ENCODE assay signal across 30 cellular contexts in the genomic region with DNA sequence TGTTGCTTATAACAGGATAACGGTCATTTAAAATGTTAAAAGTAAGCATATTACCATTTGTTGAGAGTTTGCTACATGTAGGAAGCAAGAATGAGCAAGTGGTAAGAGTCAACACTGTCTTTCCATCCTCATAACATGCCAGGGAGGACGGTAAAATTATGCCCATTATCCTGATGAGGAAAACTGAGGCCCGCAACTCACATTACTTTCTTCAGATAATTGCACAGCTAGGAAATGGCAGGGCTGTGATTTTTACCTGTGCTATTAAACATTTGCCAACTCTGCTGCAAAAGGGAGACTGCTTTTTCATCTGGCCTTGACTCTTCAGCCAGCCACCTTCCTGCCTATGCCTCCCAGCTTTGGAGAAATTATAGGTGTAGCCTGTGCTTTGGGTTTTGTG.
"Had no signal": no experiment of that assay in that cellular context is flagged by ENCODE, and none has a peak within 500 bp of the region (broad histone marks: within the 10 kb centered on the region; RNA-seq: fewer than 3 reads in every experiment).

No MANE protein-coding gene starts in this region.

- H3K27ac ChIP-seq: neural progenitor cell, ovary, parathyroid adenoma, psoas muscle, spleen, stomach, thoracic aorta, thyroid gland, tibial nerve, upper lobe of left lung, vagina had no signal

- ATAC-seq: natural killer cell; psoas muscle; right cardiac atrium; sciatic nerve; stimulated activated naive B cell treated with anti-CD40 and anti-IgM and Interleukin-4, amounts not matched to agents 10 μg/mL and 1 μg/mL and 100 μg/mL, for 72 hours had no signal

- H3K27ac Mint-ChIP-seq: natural killer cell; nephron; neural progenitor cell; progenitor cell of endocrine pancreas; stimulated activated naive CD8-positive, alpha-beta T cell treated with anti-CD3 and anti-CD28 coated beads, Interleukin-15, Interleukin-2, amounts not matched to agents 100 ng/mL and 50 ng/mL, for 24 hours had no signal

- H3K4me3 ChIP-seq: neural progenitor cell, ovary, psoas muscle, skin epidermis, smooth muscle cell, spleen, stomach, thoracic aorta, thyroid gland, tibial nerve, upper lobe of left lung, vagina had no signal

- FAIRE-seq: urothelium cell line had no signal

- H3K36me3 ChIP-seq: neural progenitor cell, ovary, spleen, stomach, thoracic aorta, thyroid gland, tibial nerve, upper lobe of left lung, vagina had no signal

- H3K27me3 Mint-ChIP-seq: progenitor cell of endocrine pancreas; stimulated activated naive B cell treated with anti-CD40 and anti-IgM and Interleukin-4, amounts not matched to agents 10 μg/mL and 1 μg/mL and 100 μg/mL, for 72 hours; stimulated activated naive CD8-positive, alpha-beta T cell treated with anti-CD3 and anti-CD28 coated beads, Interleukin-15, Interleukin-2, amounts not matched to agents 100 ng/mL and 50 ng/mL, for 24 hours had no signal

- DNase-seq: natural killer cell; occipital lobe; ovary; posterior cingulate gyrus; psoas muscle; right cardiac atrium; spleen; stimulated activated CD4-positive, alpha-beta T cell treated with anti-CD3 and anti-CD28 coated beads, Interleukin-12 subunit alpha, Interleukin-12 subunit beta, amount 100 ng/mL, for 4 hours; stimulated activated CD4-positive, alpha-beta T cell treated with anti-CD3 and anti-CD28 coated beads, Interleukin-1b, Interleukin-23, amount 100 ng/mL, for 48 hours; stimulated activated CD4-positive, alpha-beta T cell treated with anti-CD3 and anti-CD28 coated beads, Interleukin-4, amount 100 ng/mL, for 1 hour; stimulated activated CD4-positive, alpha-beta T cell treated with anti-CD3 and anti-CD28 coated beads, Interleukin-4, amount 100 ng/mL, for 4 hours; stimulated activated CD8-positive, alpha-beta memory T cell treated with anti-CD3 and anti-CD28 coated beads, Interleukin-4, amount 100 ng/mL, for 48 hours; stimulated activated naive B cell treated with anti-CD40 and anti-IgM and Interleukin-4, amounts not matched to agents 10 μg/mL and 1 μg/mL and 100 μg/mL, for 72 hours; stimulated activated naive CD4-positive, alpha-beta T cell treated with Interleukin-2 at 50 U/mL for 16 hours; stomach; thyroid gland; trophoblast cell; upper lobe of left lung had no signal

- H3K9ac ChIP-seq: neural progenitor cell, parathyroid adenoma had no signal

- H3K79me2 ChIP-seq: parathyroid adenoma had no signal

- H3K9me3 Mint-ChIP-seq: natural killer cell; stimulated activated naive B cell treated with anti-CD40 and anti-IgM and Interleukin-4, amounts not matched to agents 10 μg/mL and 1 μg/mL and 100 μg/mL, for 72 hours; stimulated activated naive CD8-positive, alpha-beta T cell treated with anti-CD3 and anti-CD28 coated beads, Interleukin-15, Interleukin-2, amounts not matched to agents 100 ng/mL and 50 ng/mL, for 24 hours had no signal

- H3K4me1 ChIP-seq: neural progenitor cell, parathyroid adenoma, psoas muscle, stomach, thyroid gland, tibial nerve, upper lobe of left lung, vagina had no signal

- H3K36me3 Mint-ChIP-seq: natural killer cell; neural progenitor cell; stimulated activated naive B cell treated with anti-CD40 and anti-IgM and Interleukin-4, amounts not matched to agents 10 μg/mL and 1 μg/mL and 100 μg/mL, for 72 hours had no signal

- H3K27me3 ChIP-seq: neural progenitor cell, ovary, spleen, stomach, thyroid gland, tibial nerve, upper lobe of left lung, vagina had no signal

- H2AFZ ChIP-seq: neural progenitor cell, parathyroid adenoma had no signal

- H3K9me3 ChIP-seq: ovary, psoas muscle, thoracic aorta, thyroid gland, upper lobe of left lung, vagina had no signal

- H3K4me3 Mint-ChIP-seq: natural killer cell; nephron; neural progenitor cell; stimulated activated naive B cell treated with anti-CD40 and anti-IgM and Interleukin-4, amounts not matched to agents 10 μg/mL and 1 μg/mL and 100 μg/mL, for 72 hours; stimulated activated naive CD8-positive, alpha-beta T cell treated with anti-CD3 and anti-CD28 coated beads, Interleukin-15, Interleukin-2, amounts not matched to agents 100 ng/mL and 50 ng/mL, for 24 hours had no signal

- H3K4me1 Mint-ChIP-seq: natural killer cell, nephron had no signal

- H3K4me2 ChIP-seq: neural progenitor cell, smooth muscle cell had no signal
